Comparison of ENCODE assay signal across 8 cellular contexts in genomic region chr5:79774171-79774854, GRCh38.
A peak's percentile ranks its signal among the peaks of the same experiment; 100 is the strongest.
DNase-seq lines count a peak whose midpoint lies in the region; ATAC-seq and TF ChIP-seq lines count a peak whose summit lies in the region.

No MANE protein-coding gene starts in this region.

- no peaks in the 10 kb centered on the region for H3K36me3 Mint-ChIP-seq in T-helper 17 cell (ENCODE audit: low read depth)

- H3K4me3 Mint-ChIP-seq in T-helper 17 cell: no peak overlapping the region

- no TSS peak for BruUV-seq in A673 (replicated peaks; lab: Mats Ljungman, UMichigan)

- DNase-seq in A673 (ENCODE audit: low spot score) (peak; percentile 81), RPMI8226 (peak; percentile 34), heart left ventricle (peak in 1 of 5 donors; percentile 30), GDM1 (lab: John Stamatoyannopoulos, UW) (no peak), T-helper 17 cell (no peak)

- H3K4me1 Mint-ChIP-seq in T-helper 17 cell: peaks cover 2% of the 10 kb centered on the region

- H3K9me3 ChIP-seq in A673 (ENCODE audit: low read depth, low read length, poor library complexity, severe bottlenecking) (no peaks in the 10 kb centered on the region), heart left ventricle (peaks cover 0 to 6% (median 0%) of the 10 kb centered on the region in 12 donors), T-helper 17 cell (ENCODE audit: control insufficient read depth, low read length, poor library complexity, severe bottlenecking) (no peaks in the 10 kb centered on the region)

- H3K36me3 ChIP-seq in A673 (ENCODE audit: insufficient read depth, low read length, poor library complexity, severe bottlenecking) (no peaks in the 10 kb centered on the region), heart left ventricle (peaks cover 0 to 64% (median 13%) of the 10 kb centered on the region in 9 donors)

- peaks cover 25% of the 10 kb centered on the region for H3K27me3 Mint-ChIP-seq in T-helper 17 cell

- peaks cover 15% of the 10 kb centered on the region for H3K4me1 ChIP-seq in A673 (ENCODE audit: insufficient read depth, low read length, poor library complexity, severe bottlenecking)
- peaks cover 0 to 24% (median 4%) of the 10 kb centered on the region in 12 donors for H3K4me1 ChIP-seq in heart left ventricle

- ATAC-seq in heart left ventricle (peak; percentile 24 to 67 (median 60)), HG02885 (IDR thresholded peaks at IDR 0.05; ENCODE audit: poor library complexity, unreplicated experiment) (no peak), T-helper 17 cell (no peak), GM21526 (IDR thresholded peaks at IDR 0.05; ENCODE audit: low FRiP score, unreplicated experiment) (no peak)

- TF ChIP-seq POLR2A in heart left ventricle (IDR thresholded peaks at IDR 0.05): no peak

- POLR2A ChIA-PET in A673 (lab: Charles Lee; ENCODE audit: low non-redundant PET): no interaction called here

- peak overlapping the region; percentile 0 for H3K4me3 ChIP-seq in A673 (ENCODE audit: low read depth, low read length, poor library complexity, severe bottlenecking)
- H3K4me3 ChIP-seq in heart left ventricle: no peak overlapping the region

- whole genome bisulfite sequencing in heart left ventricle, 4 donors: 68 to 76% (median 73%) methylated on average over 13 of the region's 13 CpGs

- no peak overlapping the region for H3K27ac Mint-ChIP-seq in T-helper 17 cell

- peak; percentile 56 for TF ChIP-seq CTCF in A673 (conservative IDR thresholded peaks at IDR 0.05; ENCODE audit: low read depth, low read length)
- TF ChIP-seq CTCF in GM12872 (IDR thresholded peaks at IDR 0.05; ENCODE audit: insufficient read depth, low read depth, low read length): peak; percentile 44
- peak in 7 of 12 donors; percentile 6 to 45 (median 25) for TF ChIP-seq CTCF in heart left ventricle (IDR thresholded peaks at IDR 0.05)

- H3K27ac ChIP-seq in A673 (ENCODE audit: low read depth, low read length, poor library complexity, severe bottlenecking) (no peak overlapping the region), heart left ventricle (peak overlapping the region in 7 of 12 donors; percentile 10 to 61 (median 35))

- no peaks in the 10 kb centered on the region for H3K27me3 ChIP-seq in A673 (replicated peaks; ENCODE audit: insufficient read depth, low read depth, low read length, poor library complexity)
- no peaks in the 10 kb centered on the region for H3K27me3 ChIP-seq in heart left ventricle

- intact Hi-C loops in A673 (cut with micrococcal nuclease; ENCODE audit: unreplicated experiment) (loop anchor here (5.0 kb wide), 1 partner anchor 212 kb away; no protein-coding TSS in a partner anchor), heart left ventricle (cut with DNase I) (no loop called here)

- CTCF ChIA-PET in A673 (lab: Charles Lee): interaction anchor here (0.6 kb wide), 1 partner anchor 190 kb away, joined by 3 read pairs; no protein-coding TSS in a partner anchor

Comparison
In these comparisons a context has a peak if more than half of its experiments do, and no peak if none do; other contexts are left out.
1. DNase-seq: peak in A673 (single experiment) and RPMI8226 (single experiment); none in GDM1 (single experiment) and T-helper 17 cell (0 of 3).
2. ATAC-seq: peak in heart left ventricle (4 of 4); none in HG02885 (single experiment), T-helper 17 cell (single experiment) and GM21526 (single experiment).
3. Peak in every context shown above with its lines, with median percentiles within 50 percentile points of each other: CTCF ChIP-seq.